ENCODE assay signal across 8 cellular contexts in genomic region chr1:19450811-19451564, GRCh38. TPM values are rescaled to one million over a fixed set of nuclear protein-coding genes. Genes with fewer than 3 reads are reported as not detected.
A peak's percentile ranks its signal among the peaks of the same experiment; 100 is the strongest.
DNase-seq lines count a peak whose midpoint lies in the region; ATAC-seq, FAIRE-seq and TF ChIP-seq lines count a peak whose summit lies in the region.

No MANE protein-coding gene starts in this region.

- no peaks in the 10 kb centered on the region for H3K27me3 ChIP-seq in small intestine (ENCODE audit: control insufficient read depth in 2 of 2, insufficient read depth in 2 of 2, low read length in 2 of 2)
- H3K27me3 ChIP-seq in neural progenitor cell = no peaks in the 10 kb centered on the region

- H3K9me3 ChIP-seq in small intestine (ENCODE audit: control insufficient read depth, low read depth) = no peaks in the 10 kb centered on the region
- no peaks in the 10 kb centered on the region for H3K9me3 ChIP-seq in neural progenitor cell (ENCODE audit: low read depth)

- H3K36me3 ChIP-seq in small intestine (ENCODE audit: control insufficient read depth in 2 of 2, insufficient read depth in 2 of 2, low read length in 2 of 2) (peaks cover 0 to 2% of the 10 kb centered on the region in 2 donors), neural progenitor cell (no peaks in the 10 kb centered on the region)

- H3K9me3 Mint-ChIP-seq in WTC11 = no peaks in the 10 kb centered on the region
- no peaks in the 10 kb centered on the region for H3K9me3 Mint-ChIP-seq in neural progenitor cell

- H4K20me1 ChIP-seq in neural progenitor cell (ENCODE audit: low read depth) = peaks cover 97% of the 10 kb centered on the region

- H3K9ac ChIP-seq in neural progenitor cell = no peak overlapping the region

- no peak for ATAC-seq in WTC11

- H3K4me3 Mint-ChIP-seq in WTC11 (no peak overlapping the region), neural progenitor cell (no peak overlapping the region)

- H3K4me1 ChIP-seq in small intestine (ENCODE audit: control insufficient read depth in 2 of 2, insufficient read depth in 1 of 2, low read depth in 1 of 2, low read length in 1 of 2) (peaks cover 22 to 35% of the 10 kb centered on the region in 2 donors), neural progenitor cell (peaks cover 49% of the 10 kb centered on the region)

- no peak for TF ChIP-seq CTCF in WTC11 (IDR thresholded peaks at IDR 0.05)
- TF ChIP-seq CTCF in neural progenitor cell (IDR thresholded peaks at IDR 0.05) = no peak

- peak overlapping the region; percentile 61 to 89 for H3K27ac ChIP-seq in small intestine (ENCODE audit: low read depth in 1 of 2, low read length in 1 of 2)
- no peak overlapping the region for H3K27ac ChIP-seq in neural progenitor cell

- FAIRE-seq in small intestine (lab: Jason Lieb, UNC) = no peak

- H3K4me2 ChIP-seq in neural progenitor cell = no peak overlapping the region

- CTCF ChIA-PET in WTC11 (lab: Charles Lee) = no interaction called here

- no peak overlapping the region for H2AFZ ChIP-seq in neural progenitor cell (replicated peaks)

- H3F3A ChIP-seq in neural progenitor cell (ENCODE audit: low read depth) = peaks cover 17% of the 10 kb centered on the region

- peak; percentile 85 for DNase-seq in GM04504 (ENCODE audit: low read depth)
- no peak for DNase-seq in WTC11 (ENCODE audit: low spot score)
- peak; percentile 77 for DNase-seq in glomerular visceral epithelial cell (ENCODE audit: extremely low spot score)
- peak; percentile 92 for DNase-seq in small intestine
- no peak for DNase-seq in epidermal melanocyte (ENCODE audit: insufficient read length, low spot score)
- no peak for DNase-seq in DMS153 (lab: John Stamatoyannopoulos, UW)
- DNase-seq in neural progenitor cell (ENCODE audit: low spot score) = no peak
- DNase-seq in NCI-H187 treated with DMSO at 0.1 percent for 48 hours (lab: John Stamatoyannopoulos, UW) = no peak

- peaks cover 96% of the 10 kb centered on the region for H3K79me2 ChIP-seq in neural progenitor cell (ENCODE audit: low read depth)

- 15 to 56% (median 26%) methylated on average over 8 of the region's 8 CpGs for WGBS in small intestine, 3 donors

- no peaks in the 10 kb centered on the region for H3K36me3 Mint-ChIP-seq in WTC11
- H3K36me3 Mint-ChIP-seq in neural progenitor cell = peaks cover 5% of the 10 kb centered on the region

- POLR2A ChIA-PET in WTC11 (lab: Charles Lee) = no interaction called here

- H3K4me1 Mint-ChIP-seq in WTC11 = peaks cover 83% of the 10 kb centered on the region
- H3K4me1 Mint-ChIP-seq in neural progenitor cell = peaks cover 67% of the 10 kb centered on the region

- H3K27me3 Mint-ChIP-seq in WTC11 (ENCODE audit: low read depth) (no peaks in the 10 kb centered on the region), neural progenitor cell (ENCODE audit: insufficient read depth, low read depth) (no peaks in the 10 kb centered on the region)

- H3K4me3 ChIP-seq in small intestine (ENCODE audit: low read depth in 1 of 2, low read length in 2 of 2) (no peak overlapping the region), neural progenitor cell (no peak overlapping the region)

- H3K27ac Mint-ChIP-seq in WTC11 (peak overlapping the region; percentile 98), neural progenitor cell (no peak overlapping the region)

TF ChIP-seq in WTC11, 78 proteins besides CTCF, POLR2A, EP300 and RAD21:
- no peak for TF ChIP-seq SOX15 (CRISPR knock-in tag; IDR thresholded peaks at IDR 0.05)
- TF ChIP-seq ZNF396 (CRISPR knock-in tag; IDR thresholded peaks at IDR 0.05; ENCODE audit: borderline replicate concordance) = no peak
- TF ChIP-seq ATF2 (CRISPR knock-in tag; IDR thresholded peaks at IDR 0.05; ENCODE audit: borderline replicate concordance, low read depth) = no peak
- TF ChIP-seq HMGXB4 (CRISPR knock-in tag; IDR thresholded peaks at IDR 0.05) = no peak
- no peak for TF ChIP-seq RORB (CRISPR knock-in tag; IDR thresholded peaks at IDR 0.05)
- TF ChIP-seq ELF4 (CRISPR knock-in tag; IDR thresholded peaks at IDR 0.05; ENCODE audit: low read depth) = no peak
- no peak for TF ChIP-seq ZNF425 (CRISPR knock-in tag; conservative IDR thresholded peaks at IDR 0.05)
- TF ChIP-seq IRF2 (CRISPR knock-in tag; IDR thresholded peaks at IDR 0.05; ENCODE audit: borderline replicate concordance, low read depth) = no peak
- no peak for TF ChIP-seq CBFB (CRISPR knock-in tag; IDR thresholded peaks at IDR 0.05; ENCODE audit: low read depth)
- no peak for TF ChIP-seq CREM (CRISPR knock-in tag; IDR thresholded peaks at IDR 0.05)
- no peak for TF ChIP-seq ARID4B (CRISPR knock-in tag; IDR thresholded peaks at IDR 0.05; ENCODE audit: borderline replicate concordance)
TF ChIP-seq in WTC11: peak in this region for 0.

RNA-seq across cellular contexts. Expression of gene CAPZB, which starts 34.4 kb away (rescaled TPM):
- total RNA-seq in WTC11 (2021) (348 to 380 TPM (median 363 TPM) in 3 replicates), neural progenitor cell (ENCODE audit: low replicate concordance) (134 and 198 TPM in 2 replicates)
- 100 to 1,000 TPM; 262 to 292 (median 289) TPM for polyA plus RNA-seq in small intestine

Comparison
In these comparisons a context has a peak if more than half of its experiments do, and no peak if none do; other contexts are left out.
1. DNase-seq: peak in GM04504 (single experiment), glomerular visceral epithelial cell (single experiment) and small intestine (single experiment); none in WTC11 (single experiment), epidermal melanocyte (single experiment), DMS153 (single experiment), neural progenitor cell (single experiment) and NCI-H187 treated with DMSO at 0.1 percent for 48 hours (single experiment).